Comparison of ENCODE assay signal across 1 cellular context in the genomic region with DNA sequence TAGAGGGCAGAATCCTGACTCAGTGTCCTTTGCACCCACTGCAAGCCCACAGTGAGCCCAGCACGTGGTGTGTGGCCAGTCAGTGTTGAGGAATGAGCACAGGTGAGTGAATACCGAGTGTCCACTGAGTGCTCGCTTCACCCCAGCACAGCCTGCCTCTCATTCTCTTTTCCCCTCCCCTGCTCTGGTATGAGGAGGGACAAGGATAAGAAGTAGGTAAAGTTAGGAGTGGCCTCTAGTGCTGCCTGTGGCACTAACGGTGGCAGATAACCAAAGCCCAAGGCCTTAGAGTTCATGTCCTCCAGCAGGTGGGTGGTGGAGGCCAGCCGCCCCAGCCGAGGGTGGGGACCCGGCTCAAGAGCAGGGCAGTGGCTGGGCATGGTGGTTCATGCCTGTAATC.
TF ChIP-seq lines count a peak whose summit lies in the region.

No MANE protein-coding gene starts in this region.

TF ChIP-seq in HepG2, 621 proteins besides CTCF, POLR2A, EP300 and RAD21 (continued from another document):
- TF ChIP-seq PCBP2 (optimal IDR thresholded peaks at IDR 0.05; ENCODE audit: low read depth, low read length, poor library complexity, severe bottlenecking) (no peak), ETV6 (CRISPR knock-in tag; conservative IDR thresholded peaks at IDR 0.05) (no peak), LCORL (IDR thresholded peaks at IDR 0.05) (no peak), LCORL (CRISPR knock-in tag; IDR thresholded peaks at IDR 0.05) (no peak), TMF1 (CRISPR knock-in tag; IDR thresholded peaks at IDR 0.05; ENCODE audit: low read depth) (no peak), TCF7L2 (IDR thresholded peaks at IDR 0.05; ENCODE audit: low read depth, low read length) (no peak), ZZZ3 (CRISPR knock-in tag; IDR thresholded peaks at IDR 0.05; ENCODE audit: borderline replicate concordance) (no peak), ZNF12 (CRISPR knock-in tag; IDR thresholded peaks at IDR 0.05) (no peak), ZNF572 (CRISPR knock-in tag; IDR thresholded peaks at IDR 0.05) (no peak)
- TF ChIP-seq, protein P1, sequence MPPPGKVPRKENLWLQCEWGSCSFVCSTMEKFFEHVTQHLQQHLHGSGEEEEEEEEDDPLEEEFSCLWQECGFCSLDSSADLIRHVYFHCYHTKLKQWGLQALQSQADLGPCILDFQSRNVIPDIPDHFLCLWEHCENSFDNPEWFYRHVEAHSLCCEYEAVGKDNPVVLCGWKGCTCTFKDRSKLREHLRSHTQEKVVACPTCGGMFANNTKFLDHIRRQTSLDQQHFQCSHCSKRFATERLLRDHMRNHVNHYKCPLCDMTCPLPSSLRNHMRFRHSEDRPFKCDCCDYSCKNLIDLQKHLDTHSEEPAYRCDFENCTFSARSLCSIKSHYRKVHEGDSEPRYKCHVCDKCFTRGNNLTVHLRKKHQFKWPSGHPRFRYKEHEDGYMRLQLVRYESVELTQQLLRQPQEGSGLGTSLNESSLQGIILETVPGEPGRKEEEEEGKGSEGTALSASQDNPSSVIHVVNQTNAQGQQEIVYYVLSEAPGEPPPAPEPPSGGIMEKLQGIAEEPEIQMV (CRISPR knock-in tag; IDR thresholded peaks at IDR 0.05; ENCODE audit: low read depth) = no peak
- TF ChIP-seq, protein P2, sequence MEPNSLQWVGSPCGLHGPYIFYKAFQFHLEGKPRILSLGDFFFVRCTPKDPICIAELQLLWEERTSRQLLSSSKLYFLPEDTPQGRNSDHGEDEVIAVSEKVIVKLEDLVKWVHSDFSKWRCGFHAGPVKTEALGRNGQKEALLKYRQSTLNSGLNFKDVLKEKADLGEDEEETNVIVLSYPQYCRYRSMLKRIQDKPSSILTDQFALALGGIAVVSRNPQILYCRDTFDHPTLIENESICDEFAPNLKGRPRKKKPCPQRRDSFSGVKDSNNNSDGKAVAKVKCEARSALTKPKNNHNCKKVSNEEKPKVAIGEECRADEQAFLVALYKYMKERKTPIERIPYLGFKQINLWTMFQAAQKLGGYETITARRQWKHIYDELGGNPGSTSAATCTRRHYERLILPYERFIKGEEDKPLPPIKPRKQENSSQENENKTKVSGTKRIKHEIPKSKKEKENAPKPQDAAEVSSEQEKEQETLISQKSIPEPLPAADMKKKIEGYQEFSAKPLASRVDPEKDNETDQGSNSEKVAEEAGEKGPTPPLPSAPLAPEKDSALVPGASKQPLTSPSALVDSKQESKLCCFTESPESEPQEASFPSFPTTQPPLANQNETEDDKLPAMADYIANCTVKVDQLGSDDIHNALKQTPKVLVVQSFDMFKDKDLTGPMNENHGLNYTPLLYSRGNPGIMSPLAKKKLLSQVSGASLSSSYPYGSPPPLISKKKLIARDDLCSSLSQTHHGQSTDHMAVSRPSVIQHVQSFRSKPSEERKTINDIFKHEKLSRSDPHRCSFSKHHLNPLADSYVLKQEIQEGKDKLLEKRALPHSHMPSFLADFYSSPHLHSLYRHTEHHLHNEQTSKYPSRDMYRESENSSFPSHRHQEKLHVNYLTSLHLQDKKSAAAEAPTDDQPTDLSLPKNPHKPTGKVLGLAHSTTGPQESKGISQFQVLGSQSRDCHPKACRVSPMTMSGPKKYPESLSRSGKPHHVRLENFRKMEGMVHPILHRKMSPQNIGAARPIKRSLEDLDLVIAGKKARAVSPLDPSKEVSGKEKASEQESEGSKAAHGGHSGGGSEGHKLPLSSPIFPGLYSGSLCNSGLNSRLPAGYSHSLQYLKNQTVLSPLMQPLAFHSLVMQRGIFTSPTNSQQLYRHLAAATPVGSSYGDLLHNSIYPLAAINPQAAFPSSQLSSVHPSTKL (CRISPR knock-in tag; IDR thresholded peaks at IDR 0.05) = no peak
- TF ChIP-seq, protein P3, sequence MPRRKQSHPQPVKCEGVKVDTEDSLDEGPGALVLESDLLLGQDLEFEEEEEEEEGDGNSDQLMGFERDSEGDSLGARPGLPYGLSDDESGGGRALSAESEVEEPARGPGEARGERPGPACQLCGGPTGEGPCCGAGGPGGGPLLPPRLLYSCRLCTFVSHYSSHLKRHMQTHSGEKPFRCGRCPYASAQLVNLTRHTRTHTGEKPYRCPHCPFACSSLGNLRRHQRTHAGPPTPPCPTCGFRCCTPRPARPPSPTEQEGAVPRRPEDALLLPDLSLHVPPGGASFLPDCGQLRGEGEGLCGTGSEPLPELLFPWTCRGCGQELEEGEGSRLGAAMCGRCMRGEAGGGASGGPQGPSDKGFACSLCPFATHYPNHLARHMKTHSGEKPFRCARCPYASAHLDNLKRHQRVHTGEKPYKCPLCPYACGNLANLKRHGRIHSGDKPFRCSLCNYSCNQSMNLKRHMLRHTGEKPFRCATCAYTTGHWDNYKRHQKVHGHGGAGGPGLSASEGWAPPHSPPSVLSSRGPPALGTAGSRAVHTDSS (CRISPR knock-in tag; conservative IDR thresholded peaks at IDR 0.05) = no peak
